18 cellular contexts compared by ENCODE assay signal in the genomic region with DNA sequence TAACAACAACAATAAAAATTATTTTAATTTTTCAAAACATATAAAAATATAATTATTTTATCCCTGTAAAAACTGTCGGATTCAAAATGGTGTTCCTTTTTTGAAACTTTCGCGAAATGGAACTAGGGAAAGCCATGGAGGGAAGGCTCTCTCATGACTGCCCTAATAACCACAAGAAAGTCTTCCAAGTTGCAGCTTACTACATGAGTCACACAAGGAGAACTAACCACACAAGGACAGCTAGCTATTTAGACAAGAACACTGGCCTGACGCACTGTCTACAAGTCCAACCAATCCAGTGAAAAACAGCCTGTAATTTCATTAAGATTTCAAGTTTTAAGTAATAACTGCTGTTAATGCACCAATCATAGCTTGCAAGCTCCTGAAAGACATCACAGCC.
DNase-seq lines count a peak whose midpoint lies in the region; FAIRE-seq and TF ChIP-seq lines count a peak whose summit lies in the region.
"Had no signal": no experiment of that assay in that cellular context is flagged by ENCODE, and none has a peak within 500 bp of the region (broad histone marks: within the 10 kb centered on the region; RNA-seq: fewer than 3 reads in every experiment).

No MANE protein-coding gene starts in this region.

- H2BK12ac ChIP-seq in neuronal stem cell (ENCODE audit: low read length) = no peak overlapping the region

- no peak overlapping the region for H2BK5ac ChIP-seq in neuronal stem cell (ENCODE audit: low read length)

- H4K91ac ChIP-seq in neuronal stem cell (ENCODE audit: low read depth, low read length, poor library complexity) = no peak overlapping the region

- H3K9me3 Mint-ChIP-seq in Caco-2 (ENCODE audit: unreplicated experiment) = no peaks in the 10 kb centered on the region

- CTCF ChIA-PET in Caco-2 (lab: Charles Lee) = no interaction called here

- no peak overlapping the region for H4K8ac ChIP-seq in neuronal stem cell (ENCODE audit: low read depth, low read length)

- no peaks in the 10 kb centered on the region for H3K27me3 Mint-ChIP-seq in Caco-2 (ENCODE audit: insufficient read depth, unreplicated experiment)
- H3K27me3 Mint-ChIP-seq: stimulated activated naive CD8-positive, alpha-beta T cell treated with anti-CD3 and anti-CD28 coated beads, Interleukin-15, amount 100 ng/mL, for 72 hours had no signal

- peak; percentile 85 for DNase-seq in HT1080 (ENCODE audit: low read depth)
- peak; percentile 37 for DNase-seq in RKO (ENCODE audit: low spot score)
- peak; percentile 92 for DNase-seq in non-pigmented ciliary epithelial cell (ENCODE audit: low read depth)
- no peak for DNase-seq in kidney
- DNase-seq in neuronal stem cell (ENCODE audit: low spot score) = no peak
- DNase-seq in Caco-2 = no peak
- no peak for DNase-seq in hippocampal formation (lab: John Stamatoyannopoulos, UW)
- DNase-seq: activated CD8-positive, alpha-beta memory T cell treated with anti-CD3 and anti-CD28 coated beads, Interleukin-2, amount 50 U/mL, for 48 hours; activated naive CD4-positive, alpha-beta T cell treated with Interleukin-2 at 50 U/mL for 16 hours; caudate nucleus; heart left ventricle; mucosa of descending colon; NCI-H1417; NCI-H2227 treated with DMSO at 0.1 percent for 48 hours; stimulated activated CD4-positive, alpha-beta T cell treated with anti-CD3 and anti-CD28 coated beads, Interleukin-12 subunit alpha, Interleukin-12 subunit beta, amount 100 ng/mL, for 4 hours; stimulated activated naive CD8-positive, alpha-beta T cell treated with anti-CD3 and anti-CD28 coated beads, Interleukin-15, amount 100 ng/mL, for 72 hours had no signal

- no peak overlapping the region for H2AK5ac ChIP-seq in neuronal stem cell (ENCODE audit: low read depth, low read length)

- no peaks in the 10 kb centered on the region for H3K79me1 ChIP-seq in neuronal stem cell (ENCODE audit: low read depth, low read length)

- no peak overlapping the region for H3K23ac ChIP-seq in neuronal stem cell (ENCODE audit: low read depth, low read length, poor library complexity)

- no peak overlapping the region for H3K4me3 Mint-ChIP-seq in Caco-2 (ENCODE audit: unreplicated experiment)
- H3K4me3 Mint-ChIP-seq: stimulated activated naive CD8-positive, alpha-beta T cell treated with anti-CD3 and anti-CD28 coated beads, Interleukin-15, amount 100 ng/mL, for 72 hours had no signal

- peak overlapping the region; percentile 13 for H3K9ac ChIP-seq in endocrine pancreas (ENCODE audit: control insufficient read depth, insufficient read depth, low read length)
- H3K9ac ChIP-seq in kidney (ENCODE audit: low read length in 2 of 2) = no peak overlapping the region
- no peak overlapping the region for H3K9ac ChIP-seq in neuronal stem cell (ENCODE audit: low read depth, low read length, poor library complexity)

- no peak overlapping the region for H3K4me2 ChIP-seq in neuronal stem cell (ENCODE audit: insufficient read depth, low read length, poor library complexity, severe bottlenecking)

- H3K36me3 ChIP-seq in endocrine pancreas (ENCODE audit: control insufficient read depth, insufficient read depth, low read length) (no peaks in the 10 kb centered on the region), kidney (ENCODE audit: control insufficient read depth in 1 of 2, insufficient read depth in 2 of 2, low read length in 2 of 2) (no peaks in the 10 kb centered on the region), neuronal stem cell (replicated peaks in 1 of 2; ENCODE audit: control insufficient read depth in 2 of 2, insufficient read depth in 2 of 2, low read length in 2 of 2) (no peaks in the 10 kb centered on the region), Caco-2 (ENCODE audit: control insufficient read depth, insufficient read depth, low read length) (no peaks in the 10 kb centered on the region)
- H3K36me3 ChIP-seq: heart left ventricle had no signal

- POLR2A ChIA-PET in Caco-2 (lab: Charles Lee) = no interaction called here

- no CpG with 5 or more reads among the region's 4 CpGs for WGBS in neuronal stem cell (ENCODE audit: extremely low coverage in 2 of 2, insufficient read length in 2 of 2, insufficient replicate concordance in 1 of 2), 2 donors

- no peak overlapping the region for H2AFZ ChIP-seq in neuronal stem cell (ENCODE audit: low read length)

- no peak for FAIRE-seq in kidney (lab: Jason Lieb, UNC)

- no peak overlapping the region for H2BK120ac ChIP-seq in neuronal stem cell (ENCODE audit: low read depth, low read length)

- H2BK15ac ChIP-seq in neuronal stem cell (ENCODE audit: low read length) = no peak overlapping the region

- H3K27me3 ChIP-seq in endocrine pancreas (ENCODE audit: control insufficient read depth, insufficient read depth, low read length) = no peaks in the 10 kb centered on the region
- no peaks in the 10 kb centered on the region for H3K27me3 ChIP-seq in neuronal stem cell (ENCODE audit: control insufficient read depth in 3 of 3, insufficient read depth in 3 of 3, low read depth in 1 of 3, low read length in 3 of 3)
- no peaks in the 10 kb centered on the region for H3K27me3 ChIP-seq in Caco-2 (replicated peaks; ENCODE audit: control insufficient read depth, insufficient read depth, low read length)
- H3K27me3 ChIP-seq: heart left ventricle had no signal

- intact Hi-C loops in kidney (cut with DNase I) = no loop called here
- intact Hi-C loops in Caco-2 (cut with micrococcal nuclease; ENCODE audit: unreplicated experiment) = no loop called here

- no peak overlapping the region for H3K18ac ChIP-seq in neuronal stem cell (ENCODE audit: low read length)

- no peaks in the 10 kb centered on the region for H3K9me3 ChIP-seq in endocrine pancreas (ENCODE audit: control insufficient read depth, low read length)
- H3K9me3 ChIP-seq in kidney (ENCODE audit: control insufficient read depth in 1 of 2, low read length in 2 of 2) = no peaks in the 10 kb centered on the region
- H3K9me3 ChIP-seq in neuronal stem cell (replicated peaks in 1 of 2; ENCODE audit: control insufficient read depth in 2 of 2, insufficient read depth in 1 of 2, low read depth in 1 of 2, low read length in 2 of 2) = no peaks in the 10 kb centered on the region
- H3K9me3 ChIP-seq in Caco-2 = no peaks in the 10 kb centered on the region
- H3K9me3 ChIP-seq: heart left ventricle, mucosa of descending colon had no signal

- no peaks in the 10 kb centered on the region for H3K36me3 Mint-ChIP-seq in Caco-2 (ENCODE audit: insufficient read depth, unreplicated experiment)

- H3K27ac Mint-ChIP-seq in Caco-2 (ENCODE audit: unreplicated experiment) = no peak overlapping the region
- H3K27ac Mint-ChIP-seq: stimulated activated naive CD8-positive, alpha-beta T cell treated with anti-CD3 and anti-CD28 coated beads, Interleukin-15, amount 100 ng/mL, for 72 hours had no signal

- no peak overlapping the region for H3K14ac ChIP-seq in neuronal stem cell (ENCODE audit: low read length)

- H3K4me3 ChIP-seq in endocrine pancreas (ENCODE audit: control insufficient read depth, insufficient read depth, low read length) (no peak overlapping the region), kidney (ENCODE audit: low read length in 2 of 2) (no peak overlapping the region), neuronal stem cell (ENCODE audit: low read length in 2 of 2) (no peak overlapping the region), Caco-2 (ENCODE audit: low read depth, low read length) (no peak overlapping the region)
- H3K4me3 ChIP-seq: heart left ventricle, mucosa of descending colon had no signal

- no peak for TF ChIP-seq CTCF in kidney (IDR thresholded peaks at IDR 0.05; ENCODE audit: borderline replicate concordance, extremely low read depth, insufficient read depth)
- TF ChIP-seq CTCF in Caco-2 (IDR thresholded peaks at IDR 0.05; ENCODE audit: insufficient read depth in 1 of 2, low read depth in 1 of 2, low read length in 1 of 2, severe bottlenecking in 1 of 2, unreplicated experiment in 1 of 2) = no peak

- H3K4me1 Mint-ChIP-seq in Caco-2 (ENCODE audit: low read depth, unreplicated experiment) = no peaks in the 10 kb centered on the region
- H3K4me1 Mint-ChIP-seq: stimulated activated naive CD8-positive, alpha-beta T cell treated with anti-CD3 and anti-CD28 coated beads, Interleukin-15, amount 100 ng/mL, for 72 hours had no signal

- no TSS peak for BruUV-seq in Caco-2 (replicated peaks; lab: Mats Ljungman, UMichigan)

- H3K4ac ChIP-seq in neuronal stem cell (ENCODE audit: low read length) = no peak overlapping the region

- H3K27ac ChIP-seq in kidney (ENCODE audit: low read depth in 2 of 2, low read length in 2 of 2) (no peak overlapping the region), neuronal stem cell (replicated peaks; ENCODE audit: low read length) (no peak overlapping the region)
- H3K27ac ChIP-seq: C4-2B, heart left ventricle had no signal

- H3K4me1 ChIP-seq in endocrine pancreas (ENCODE audit: control insufficient read depth, insufficient read depth, low read length) (no peaks in the 10 kb centered on the region), kidney (ENCODE audit: control insufficient read depth in 1 of 2, insufficient read depth in 1 of 2, low read depth in 1 of 2, low read length in 2 of 2) (no peaks in the 10 kb centered on the region), neuronal stem cell (ENCODE audit: control insufficient read depth in 2 of 2, insufficient read depth in 1 of 2, low read depth in 1 of 2, low read length in 2 of 2) (no peaks in the 10 kb centered on the region), Caco-2 (no peaks in the 10 kb centered on the region; the same call in 1 of the 2 replicates)
- H3K4me1 ChIP-seq: heart left ventricle had no signal

Comparison
In these comparisons a context has a peak if more than half of its experiments do, and no peak if none do; other contexts are left out.
1. DNase-seq: peak in HT1080 (single experiment), RKO (single experiment) and non-pigmented ciliary epithelial cell (single experiment); none in kidney (single experiment), neuronal stem cell (single experiment), Caco-2 (0 of 2) and hippocampal formation (0 of 2).